ENCODE assay signal across 11 cellular contexts in genomic region chr3:52398670-52399081, GRCh38. TPM values are rescaled to one million over a fixed set of nuclear protein-coding genes. Genes with fewer than 3 reads are reported as not detected.
"Had no signal": no experiment of that assay in that cellular context is flagged by ENCODE, and none has a peak within 500 bp of the region (broad histone marks: within the 10 kb centered on the region; RNA-seq: fewer than 3 reads in every experiment).

No MANE protein-coding gene starts in this region.

- H3K4me3 ChIP-seq: colonic mucosa, pancreas, tibial artery had no signal

- ATAC-seq: naive thymus-derived CD4-positive, alpha-beta T cell; stimulated activated naive CD8-positive, alpha-beta T cell treated with anti-CD3 and anti-CD28 coated beads, Interleukin-15, Interleukin-2, amounts not matched to agents 100 U/mL and 50 U/mL, for 24 hours had no signal

- DNase-seq: activated CD4-positive, alpha-beta T cell treated with anti-CD3 and anti-CD28 coated beads, Interleukin-2, amount 50 U/mL, for 4 hours; amniotic stem cell; caudate nucleus; colonic mucosa; foreskin melanocyte; mesenchymal stem cell; naive thymus-derived CD4-positive, alpha-beta T cell; stimulated activated naive CD8-positive, alpha-beta T cell treated with anti-CD3 and anti-CD28 coated beads, Interleukin-15, Interleukin-2, amounts not matched to agents 100 U/mL and 50 U/mL, for 24 hours; substantia nigra had no signal

- H3K9me3 ChIP-seq: colonic mucosa, pancreas, tibial artery had no signal

- H3K27ac ChIP-seq: colonic mucosa, pancreas, tibial artery had no signal

- H3K27me3 ChIP-seq: colonic mucosa, pancreas, tibial artery had no signal

- H3K4me1 ChIP-seq: pancreas, tibial artery had no signal

RNA-seq across cellular contexts. Expression of gene SEMA3G, which starts 46.2 kb away (rescaled TPM):
- polyA plus RNA-seq: naive thymus-derived CD4-positive, alpha-beta T cell had no signal
